Comparison of ENCODE assay signal across 9 cellular contexts in genomic region chr11:134069996-134070845, GRCh38. TPM values are rescaled to one million over a fixed set of nuclear protein-coding genes. Genes with fewer than 3 reads are reported as not detected.
A peak's percentile ranks its signal among the peaks of the same experiment; 100 is the strongest.
DNase-seq lines count a peak whose midpoint lies in the region; ATAC-seq, FAIRE-seq and TF ChIP-seq lines count a peak whose summit lies in the region.
"Had no signal": no experiment of that assay in that cellular context is flagged by ENCODE, and none has a peak within 500 bp of the region (broad histone marks: within the 10 kb centered on the region; RNA-seq: fewer than 3 reads in every experiment).

No MANE protein-coding gene starts in this region.

- TF ChIP-seq CTCF in uterus (IDR thresholded peaks at IDR 0.05): no peak

- no peak for FAIRE-seq in GM12892 (lab: Jason Lieb, UNC)
- FAIRE-seq: K562 had no signal

- H3K4me1 ChIP-seq in muscle layer of duodenum (ENCODE audit: control insufficient read depth in 1 of 2, insufficient read depth in 2 of 2, low read length in 2 of 2): peaks cover 0 to 11% of the 10 kb centered on the region in 2 donors
- H3K4me1 ChIP-seq in uterus: peaks cover 0 to 4% of the 10 kb centered on the region in 2 donors

- DNase-seq in Right ventricle myocardium superior (no peak), left cardiac atrium (no peak), caudate nucleus (lab: John Stamatoyannopoulos, UW) (peak in 28 of 61 donors; percentile 16 to 71 (median 38)), uterus (no peak), GM12892 (ENCODE audit: insufficient read length) (no peak), NCI-H446 (lab: John Stamatoyannopoulos, UW) (no peak), middle frontal gyrus (ENCODE audit: extremely low spot score, low spot score) (no peak)

- H3K36me3 ChIP-seq in muscle layer of duodenum (ENCODE audit: control insufficient read depth in 1 of 2, insufficient read depth in 2 of 2, low read length in 2 of 2) (no peaks in the 10 kb centered on the region), uterus (no peaks in the 10 kb centered on the region)

- H3K9me3 ChIP-seq in muscle layer of duodenum (ENCODE audit: control insufficient read depth in 1 of 2, low read length in 2 of 2): no peaks in the 10 kb centered on the region
- H3K9me3 ChIP-seq in uterus: no peaks in the 10 kb centered on the region

- H3K4me3 ChIP-seq in muscle layer of duodenum (ENCODE audit: low read depth in 1 of 2, low read length in 2 of 2) (peak overlapping the region; percentile 52 to 80), uterus (peak overlapping the region in 1 of 2 donors; percentile 62)
- H3K4me3 ChIP-seq: K562 had no signal

- ATAC-seq in Right ventricle myocardium superior (ENCODE audit: poor library complexity) (peak; percentile 14), left cardiac atrium (no peak)

- intact Hi-C loops in Right ventricle myocardium superior (cut with DNase I): no loop called here
- intact Hi-C loops in left cardiac atrium (cut with DNase I): loop anchor here in 1 of 2 donors (5.0 kb wide), 1 partner anchor 52 kb away; no protein-coding TSS in a partner anchor
- intact Hi-C loops in uterus (cut with DNase I; ENCODE audit: low total_unique reads): no loop called here

- H3K27me3 ChIP-seq in muscle layer of duodenum (ENCODE audit: low read depth, low read length): peaks cover 4% of the 10 kb centered on the region
- no peaks in the 10 kb centered on the region for H3K27me3 ChIP-seq in uterus

- no peak for TF ChIP-seq POLR2A in uterus (IDR thresholded peaks at IDR 0.05)
- no peak for TF ChIP-seq POLR2A in GM12892 (IDR thresholded peaks at IDR 0.05; ENCODE audit: low read depth, low read length)

- H3K27ac ChIP-seq in caudate nucleus (ENCODE audit: low read depth, low read length) (peak overlapping the region; percentile 93), muscle layer of duodenum (ENCODE audit: low read length) (peak overlapping the region; percentile 47), uterus (peak overlapping the region; percentile 89 to 93)

RNA-seq across cellular contexts. Expression of gene JAM3, which starts 1.3 kb away (rescaled TPM):
- total RNA-seq in Right ventricle myocardium superior (23.1 TPM), left cardiac atrium (10 to 100 TPM; 28.2 to 31.0 TPM), uterus (10 to 100 TPM; 51.7 to 86.7 (median 68.1) TPM)
- polyA plus RNA-seq in GM12892 (2012; ENCODE audit: missing spikeins): 1.0 TPM
